8 cellular contexts compared by ENCODE assay signal in genomic region chr7:127651556-127652332, GRCh38. TPM values are rescaled to one million over a fixed set of nuclear protein-coding genes. Genes with fewer than 3 reads are reported as not detected.
A peak's percentile ranks its signal among the peaks of the same experiment; 100 is the strongest.
DNase-seq lines count a peak whose midpoint lies in the region; ATAC-seq, FAIRE-seq and TF ChIP-seq lines count a peak whose summit lies in the region.

Gene SND1, plus strand, starts transcription at chr7:127652194. Its CDS starts 180 bp downstream, at chr7:127652374.

- DNase-seq in AML-193 (lab: John Stamatoyannopoulos, UW): peak; percentile 97
- DNase-seq in NCI-H510A treated with DMSO at 0.1 percent for 48 hours (lab: John Stamatoyannopoulos, UW): peak; percentile 95
- DNase-seq in activated CD4-positive, alpha-beta T cell treated with anti-CD3 and anti-CD28 coated beads for 24 hours (ENCODE audit: low read depth in 2 of 2): peak; percentile 96 to 97
- peak; percentile 99 for DNase-seq in chondrocyte (ENCODE audit: low spot score)
- DNase-seq in keratinocyte (ENCODE audit: low read depth, low spot score): peak; percentile 93
- DNase-seq in stimulated activated CD4-positive, alpha-beta T cell treated with anti-CD3 and anti-CD28 coated beads, Interleukin-15, amount 100 ng/mL, for 24 hours: peak; percentile 99

- H2AFZ ChIP-seq in keratinocyte (ENCODE audit: control insufficient read depth, low read length): peak within 1 kb of the TSS; percentile 89

- TF ChIP-seq POLR2A in GM19193 (IDR thresholded peaks at IDR 0.05; ENCODE audit: extremely low read depth, insufficient read depth, insufficient read length): peak; percentile 94

- FAIRE-seq in keratinocyte (lab: Jason Lieb, UNC): no peak

- peak within 1 kb of the TSS; percentile 96 for H3K27ac ChIP-seq in keratinocyte (ENCODE audit: control insufficient read depth, insufficient read depth, low read length)

- H3K27me3 ChIP-seq in keratinocyte (ENCODE audit: control insufficient read depth, extremely low read depth, insufficient read depth, low read length): no peaks in the 10 kb centered on the region

- peaks cover 48% of the 10 kb centered on the region for H3K4me1 Mint-ChIP-seq in chondrocyte (ENCODE audit: low read depth)

- no peaks in the 10 kb centered on the region for H3K9me3 Mint-ChIP-seq in chondrocyte (ENCODE audit: low read depth)

- H4K20me1 ChIP-seq in keratinocyte (ENCODE audit: control insufficient read depth, extremely low read depth, insufficient read depth, low read length): peaks cover 27% of the 10 kb centered on the region

- peaks cover 4% of the 10 kb centered on the region for H3K9me1 ChIP-seq in keratinocyte (ENCODE audit: control insufficient read depth, extremely low read depth, insufficient read depth, low read length)

- H3K4me1 ChIP-seq in keratinocyte (ENCODE audit: control insufficient read depth, extremely low read depth, insufficient read depth, low read length): peaks cover 27% of the 10 kb centered on the region

- H3K27ac Mint-ChIP-seq in chondrocyte (ENCODE audit: unreplicated experiment): peak within 1 kb of the TSS; percentile 98

- peaks cover 0 to 12% of the 10 kb centered on the region in 2 experiments for H3K36me3 ChIP-seq in keratinocyte (ENCODE audit: control insufficient read depth in 2 of 2, extremely low read depth in 1 of 2, insufficient read depth in 2 of 2, low read length in 2 of 2)

- no peaks in the 10 kb centered on the region for H3K27me3 Mint-ChIP-seq in chondrocyte (ENCODE audit: low read depth)

- peak within 1 kb of the TSS; percentile 96 for H3K9ac ChIP-seq in keratinocyte (ENCODE audit: control insufficient read depth, extremely low read depth, insufficient read depth, low read length)

- TF ChIP-seq CTCF in chondrocyte (IDR thresholded peaks at IDR 0.05) (no peak), keratinocyte (optimal IDR thresholded peaks at IDR 0.05 in 1 of 3, IDR thresholded peaks at IDR 0.05 in 1 of 3, conservative IDR thresholded peaks at IDR 0.05 in 1 of 3; ENCODE audit: extremely low read depth in 1 of 3, insufficient read depth in 2 of 3, low read length in 3 of 3) (peak in 1 of 3 experiments; percentile 3)

- peak within 1 kb of the TSS; percentile 90 for H3K4me2 ChIP-seq in keratinocyte (ENCODE audit: control insufficient read depth, extremely low read depth, insufficient read depth, low read depth, low read length)

- H3K4me3 Mint-ChIP-seq in chondrocyte (ENCODE audit: unreplicated experiment): peak within 1 kb of the TSS; percentile 91

- H3K36me3 Mint-ChIP-seq in chondrocyte (ENCODE audit: low read depth): no peaks in the 10 kb centered on the region

- dilution Hi-C loops in keratinocyte (cut with MboI; ENCODE audit: extremely low pct_ligation_motif_present, low sequenced_read_pairs): no loop called here

- H3K79me2 ChIP-seq in keratinocyte (ENCODE audit: control insufficient read depth, insufficient read depth, low read length): peaks cover 47% of the 10 kb centered on the region

- peak within 1 kb of the TSS; percentile 69 to 82 (median 76) for H3K4me3 ChIP-seq in keratinocyte (ENCODE audit: control insufficient read depth in 2 of 3, extremely low read depth in 1 of 3, insufficient read depth in 2 of 3, low read depth in 1 of 3, low read length in 3 of 3)

- H3K9me3 ChIP-seq in keratinocyte (ENCODE audit: control insufficient read depth, low read depth, low read length): no peaks in the 10 kb centered on the region

- peak; percentile 96 for ATAC-seq in HG03439 (IDR thresholded peaks at IDR 0.05; ENCODE audit: unreplicated experiment)

RNA-seq across cellular contexts. Expression of gene SND1, which starts in this region (rescaled TPM):
- 229 to 285 TPM (median 239 TPM) in 3 replicates for total RNA-seq in chondrocyte
- 140 to 173 TPM (median 150 TPM) in 3 replicates for polyA plus RNA-seq in keratinocyte
- 73.6 TPM for polyA plus RNA-seq in keratinocyte (2011; ENCODE audit: low read depth)
- 131 and 140 TPM in 2 replicates for polyA plus RNA-seq in keratinocyte (2011; cell fraction: cytosol; rRNA removed)
- 170 and 189 TPM in 2 replicates for polyA plus RNA-seq in keratinocyte (2011; cell fraction: nucleus; rRNA removed)
- 102 and 186 TPM in 2 replicates for polyA plus RNA-seq in keratinocyte (2012; ENCODE audit: low replicate concordance)
- 190 to 271 TPM (median 243 TPM) in 3 replicates for polyA minus RNA-seq in keratinocyte
- polyA minus RNA-seq in keratinocyte (2011; cell fraction: cytosol; rRNA and poly(A)+ RNA removed): 253 TPM
- polyA minus RNA-seq in keratinocyte (2011; cell fraction: nucleus; rRNA and poly(A)+ RNA removed): 156 and 281 TPM in 2 replicates

Comparison
In these comparisons a context has a peak if more than half of its experiments do, and no peak if none do; other contexts are left out.
1. Peak in every context shown above with its lines: DNase-seq, ATAC-seq, H3K4me3 ChIP-seq and H3K27ac ChIP-seq.